21 cellular contexts compared by ENCODE assay signal in the genomic region with DNA sequence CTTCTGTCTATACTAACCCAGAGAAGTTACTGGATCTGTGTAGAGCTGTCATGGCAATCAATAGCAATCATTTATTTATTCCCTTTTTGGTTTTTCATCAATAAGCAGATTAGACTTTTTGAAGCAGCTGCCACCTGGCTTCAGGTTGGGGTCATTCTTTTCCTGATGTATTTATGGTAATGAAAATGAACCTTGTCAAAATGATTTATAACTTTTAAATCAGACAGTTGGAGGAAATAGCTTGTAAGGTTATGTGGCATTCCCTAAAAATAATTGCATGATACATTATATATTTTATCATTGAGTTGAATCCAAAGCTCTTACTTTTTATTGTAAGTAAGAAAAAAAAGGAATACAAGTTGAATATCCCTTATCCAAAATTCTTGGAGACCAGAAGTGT. TPM values are rescaled to one million over a fixed set of nuclear protein-coding genes. Genes with fewer than 3 reads are reported as not detected.
DNase-seq lines count a peak whose midpoint lies in the region; ATAC-seq and TF ChIP-seq lines count a peak whose summit lies in the region.
"Had no signal": no experiment of that assay in that cellular context is flagged by ENCODE, and none has a peak within 500 bp of the region (broad histone marks: within the 10 kb centered on the region; RNA-seq: fewer than 3 reads in every experiment).

No MANE protein-coding gene starts in this region.

- H3K9me2 ChIP-seq in OCI-LY7 (ENCODE audit: insufficient read depth, low read length), result no peaks in the 10 kb centered on the region

- peak overlapping the region; percentile 35; the same call in 1 of the 2 replicates for H3K4me2 ChIP-seq in OCI-LY7 (ENCODE audit: low read length)

- CTCF ChIA-PET in OCI-LY7 (lab: Charles Lee; ENCODE audit: unreplicated experiment), result no interaction called here

- intact Hi-C loops in heart right ventricle (cut with DNase I), result loop anchor here in 1 of 10 donors (5.0 kb wide), 1 partner anchor 449 kb away; no protein-coding TSS in a partner anchor
- intact Hi-C loops in OCI-LY7 (cut with micrococcal nuclease; ENCODE audit: unreplicated experiment), result no loop called here
- intact Hi-C loops in gastrocnemius medialis (cut with DNase I; ENCODE audit: low total_unique reads), result no loop called here
- intact Hi-C loops in posterior cingulate gyrus (cut with DNase I), result no loop called here

- H3K36me3 ChIP-seq in cardiac muscle cell, result peaks cover 41% of the 10 kb centered on the region
- peaks cover 0 to 39% (median 15%) of the 10 kb centered on the region in 9 donors for H3K36me3 ChIP-seq in heart right ventricle
- H3K36me3 ChIP-seq in OCI-LY7 (ENCODE audit: insufficient read depth, low read length), result peaks cover 52% of the 10 kb centered on the region
- H3K36me3 ChIP-seq in gastrocnemius medialis, result peaks cover 2 to 12% of the 10 kb centered on the region in 2 donors
- H3K36me3 ChIP-seq: BE2C, prostate gland had no signal

- ATAC-seq in heart right ventricle (no peak), gastrocnemius medialis (no peak)
- ATAC-seq: mucosa of descending colon, upper lobe of right lung had no signal

- H2AFZ ChIP-seq in OCI-LY7 (ENCODE audit: low read length), result no peak overlapping the region

- in situ Hi-C loops in gastrocnemius medialis (cut with MboI; ENCODE audit: low sequenced_read_pairs in 4 of 4), result loop anchor here in 2 of 4 donors (10.0 to 25.0 kb wide), 2 partner anchors 142 to 404 kb away; a partner anchor contains a TSS

- H3K4me1 ChIP-seq in cardiac muscle cell (ENCODE audit: low read depth), result peaks cover 97% of the 10 kb centered on the region
- H3K4me1 ChIP-seq in heart right ventricle, result peaks cover 10 to 100% (median 87%) of the 10 kb centered on the region in 9 donors
- peaks cover 86% of the 10 kb centered on the region for H3K4me1 ChIP-seq in OCI-LY7 (ENCODE audit: insufficient read depth, low read length, poor library complexity, severe bottlenecking)
- peaks cover 74 to 75% of the 10 kb centered on the region in 2 donors for H3K4me1 ChIP-seq in gastrocnemius medialis

- H3K27me3 ChIP-seq in cardiac muscle cell, result no peaks in the 10 kb centered on the region
- H3K27me3 ChIP-seq in heart right ventricle, result no peaks in the 10 kb centered on the region
- H3K27me3 ChIP-seq in gastrocnemius medialis, result no peaks in the 10 kb centered on the region
- H3K27me3 ChIP-seq: BE2C, esophagus muscularis mucosa, upper lobe of right lung had no signal

- H3K79me2 ChIP-seq in OCI-LY7 (ENCODE audit: insufficient read depth, low read depth, low read length), result peaks cover 100% of the 10 kb centered on the region

- TF ChIP-seq CTCF in cardiac muscle cell (IDR thresholded peaks at IDR 0.05; ENCODE audit: low read depth, low read length) (no peak), heart right ventricle (IDR thresholded peaks at IDR 0.05) (no peak), OCI-LY7 (conservative IDR thresholded peaks at IDR 0.05; ENCODE audit: low read length) (no peak), gastrocnemius medialis (IDR thresholded peaks at IDR 0.05 in 4 of 5, conservative IDR thresholded peaks at IDR 0.05 in 1 of 5) (no peak)

- no TSS peak for BruUV-seq in OCI-LY7 (replicated peaks; lab: Mats Ljungman, UMichigan)

- DNase-seq in cardiac muscle cell (ENCODE audit: low read depth in 1 of 2, low spot score in 1 of 2) (no peak), heart right ventricle (no peak), OCI-LY7 (ENCODE audit: low spot score) (no peak), epithelial cell of prostate (ENCODE audit: low read depth, low spot score) (no peak), gastrocnemius medialis (no peak), iPS-NIHi11 (ENCODE audit: low spot score) (no peak), NCI-H1092 treated with DMSO at 0.1 percent for 48 hours (lab: John Stamatoyannopoulos, UW) (no peak), posterior cingulate gyrus (no peak)
- DNase-seq: activated CD4-positive, alpha-beta T cell treated with anti-CD3 and anti-CD28 coated beads for 4 hours; activated T-cell treated with anti-CD3 and anti-CD28 coated beads, Interleukin-2, amount 50 U/mL, for 24 hours; BE2C; Caco-2; DND-41; effector CD8-positive, alpha-beta T cell; H7; islet precursor cell; mucosa of descending colon; NCI-H510A; upper lobe of right lung had no signal

- peak overlapping the region; percentile 99 for H3K4me3 ChIP-seq in cardiac muscle cell
- no peak overlapping the region for H3K4me3 ChIP-seq in heart right ventricle
- H3K4me3 ChIP-seq in OCI-LY7 (ENCODE audit: low read depth, low read length, poor library complexity, severe bottlenecking), result no peak overlapping the region
- no peak overlapping the region for H3K4me3 ChIP-seq in gastrocnemius medialis
- H3K4me3 ChIP-seq: mucosa of descending colon, prostate gland, upper lobe of right lung had no signal

- no peak for TF ChIP-seq POLR2A in gastrocnemius medialis (IDR thresholded peaks at IDR 0.05)

- H3K9me3 ChIP-seq in cardiac muscle cell (ENCODE audit: low read depth) (no peaks in the 10 kb centered on the region), heart right ventricle (no peaks in the 10 kb centered on the region), OCI-LY7 (ENCODE audit: low read length) (no peaks in the 10 kb centered on the region), gastrocnemius medialis (no peaks in the 10 kb centered on the region)
- H3K9me3 ChIP-seq: BE2C, Caco-2, esophagus muscularis mucosa, mucosa of descending colon, prostate gland, upper lobe of right lung had no signal

- H4K20me1 ChIP-seq in OCI-LY7 (ENCODE audit: insufficient read depth, low read length), result peaks cover 87% of the 10 kb centered on the region

- POLR2A ChIA-PET in OCI-LY7 (lab: Charles Lee), result interaction anchor here (0.6 to 1.6 kb wide), 11 partner anchors 9 to 492 kb away, joined by 3 to 5 read pairs (median 4); no protein-coding TSS in a partner anchor

- H3K27ac ChIP-seq in cardiac muscle cell (no peak overlapping the region), heart right ventricle (peak overlapping the region in 2 of 10 donors; percentile 62), OCI-LY7 (ENCODE audit: low read depth, low read length, poor library complexity, severe bottlenecking) (no peak overlapping the region), epithelial cell of prostate (peak overlapping the region; percentile 51), gastrocnemius medialis (no peak overlapping the region)
- H3K27ac ChIP-seq: esophagus muscularis mucosa, prostate gland, upper lobe of right lung had no signal

RNA-seq across cellular contexts. Expression of a gene that starts 8.6 kb away (rescaled TPM):
- 71.4 and 115 TPM in 2 replicates for total RNA-seq in cardiac muscle cell
- 22.2 and 37.1 TPM in 2 replicates for polyA plus RNA-seq in cardiac muscle cell
- total RNA-seq in heart right ventricle, result 10 to 100 TPM; 19.8 to 74.6 (median 23.9) TPM
- 10 to 100 TPM; 13.8 to 18.7 TPM for polyA plus RNA-seq in heart right ventricle
- total RNA-seq in OCI-LY7 (2014; rRNA removed; shearing (Covaris generic)), result 9.7 and 10.0 TPM in 2 replicates
- 13.4 and 14.8 TPM in 2 replicates for total RNA-seq in OCI-LY7 (2022)
- 10 to 100 TPM; 16.0 to 50.2 (median 31.7) TPM for total RNA-seq in gastrocnemius medialis
